Comparison of ENCODE assay signal across 12 cellular contexts in genomic region chr1:19309123-19309813, GRCh38. TPM values are rescaled to one million over a fixed set of nuclear protein-coding genes. Genes with fewer than 3 reads are reported as not detected.
DNase-seq lines count a peak whose midpoint lies in the region; ATAC-seq, FAIRE-seq and TF ChIP-seq lines count a peak whose summit lies in the region.
"Had no signal": no experiment of that assay in that cellular context is flagged by ENCODE, and none has a peak within 500 bp of the region (broad histone marks: within the 10 kb centered on the region; RNA-seq: fewer than 3 reads in every experiment).

No MANE protein-coding gene starts in this region.

- FAIRE-seq in frontal cortex (lab: Jason Lieb, UNC): no peak

- H3K27me3 Mint-ChIP-seq in HFFc6 (ENCODE audit: insufficient read depth): peaks cover 3% of the 10 kb centered on the region
- peaks cover 12% of the 10 kb centered on the region for H3K27me3 Mint-ChIP-seq in brain

- H3K27ac Mint-ChIP-seq in HFFc6 (peak overlapping the region; percentile 83), brain (peak overlapping the region; percentile 5 to 39 (median 11))

- H3K36me3 Mint-ChIP-seq in HFFc6 (ENCODE audit: low read depth): peaks cover 11% of the 10 kb centered on the region; the same call in 1 of the 2 replicates
- H3K36me3 Mint-ChIP-seq in brain: peaks cover 46% of the 10 kb centered on the region

- H3K4me1 Mint-ChIP-seq in HFFc6 (ENCODE audit: low read depth) (peaks cover 41% of the 10 kb centered on the region), brain (peaks cover 41% of the 10 kb centered on the region)

- peak; percentile 69 for DNase-seq in AG10803 (ENCODE audit: low read depth)
- peak; percentile 91 for DNase-seq in HFFc6
- DNase-seq in left kidney (ENCODE audit: low read depth, low spot score): peak; percentile 22
- no peak for DNase-seq in left colon
- DNase-seq in nucleus accumbens (lab: John Stamatoyannopoulos, UW): no peak
- no peak for DNase-seq in frontal cortex (ENCODE audit: low spot score in 2 of 2)
- no peak for DNase-seq in NCI-H748 (lab: John Stamatoyannopoulos, UW; ENCODE audit: unreplicated experiment)
- DNase-seq: aorta, NCI-H1930 had no signal

- H3K4me3 Mint-ChIP-seq in HFFc6 (peak overlapping the region; percentile 35), brain (peak overlapping the region; percentile 20 to 93 (median 46))

- no peak for ATAC-seq in left colon
- ATAC-seq: esophagus mucosa had no signal

- TF ChIP-seq CTCF in AG10803 (conservative IDR thresholded peaks at IDR 0.05; ENCODE audit: low read length) (no peak), HFFc6 (IDR thresholded peaks at IDR 0.05) (no peak; the same call in 1 of the 2 replicates), brain (conservative IDR thresholded peaks at IDR 0.05) (no peak)

- no peak overlapping the region for H3K4me3 ChIP-seq in AG10803 (ENCODE audit: low read length)
- H3K4me3 ChIP-seq: tibial nerve had no signal

- H3K9me3 Mint-ChIP-seq in HFFc6 (no peaks in the 10 kb centered on the region), brain (no peaks in the 10 kb centered on the region)

- intact Hi-C loops in left colon (cut with DNase I, micrococcal nuclease): no loop called here

RNA-seq across cellular contexts. Expression of gene AKR7A2, which starts 2.7 kb away (rescaled TPM):
- 10 to 100 TPM; 62.8 to 74.2 (median 69.4) TPM for total RNA-seq in HFFc6 (2021; fragmentation: NEBNext Ultra II Directional; extraction: Animal tissue kit (Norgen Biotek cat#: 25700))
- 136 TPM for polyA plus RNA-seq in brain (ENCODE audit: insufficient read depth, low read depth, low replicate concordance)
- 100 to 1,000 TPM in 1 of 2 donors, 10 to 100 TPM in 1; 98.7 to 104 TPM for total RNA-seq in left colon
- total RNA-seq in frontal cortex: 21.6 TPM

RNA-seq across cellular contexts. Expression of gene SLC66A1, which starts 2.9 kb away (rescaled TPM):
- total RNA-seq in HFFc6 (2021; fragmentation: NEBNext Ultra II Directional; extraction: Animal tissue kit (Norgen Biotek cat#: 25700)): 10 to 100 TPM; 13.3 to 15.6 (median 14.2) TPM
- 19.9 TPM for polyA plus RNA-seq in brain (ENCODE audit: insufficient read depth, low read depth, low replicate concordance)
- total RNA-seq in left colon (10 to 100 TPM; 13.7 to 16.1 TPM), frontal cortex (17.9 TPM)

RNA-seq across cellular contexts. Expression of gene AKR7A3, which starts 20.7 kb away (rescaled TPM):
- total RNA-seq in HFFc6 (2021; fragmentation: NEBNext Ultra II Directional; extraction: Animal tissue kit (Norgen Biotek cat#: 25700)): under 1 TPM in 5 of 6 experiments, not detected in 1; 0.12 to 0.46 (median 0.27) TPM
- polyA plus RNA-seq in brain (ENCODE audit: insufficient read depth, low read depth, low replicate concordance): 1.1 TPM
- total RNA-seq in left colon (10 to 100 TPM; 92.5 to 94.3 TPM), frontal cortex (1.2 TPM)

RNA-seq across cellular contexts. Expression of gene MRTO4, which starts 57.7 kb away (rescaled TPM):
- 10 to 100 TPM; 40.0 to 61.9 (median 45.0) TPM for total RNA-seq in HFFc6 (2021; fragmentation: NEBNext Ultra II Directional; extraction: Animal tissue kit (Norgen Biotek cat#: 25700))
- 36.2 TPM for polyA plus RNA-seq in brain (ENCODE audit: insufficient read depth, low read depth, low replicate concordance)
- 10 to 100 TPM; 16.3 to 18.5 TPM for total RNA-seq in left colon
- 31.8 TPM for total RNA-seq in frontal cortex

RNA-seq across cellular contexts. Expression of gene EMC1, which starts 57.9 kb away (rescaled TPM):
- 100 to 1,000 TPM in 2 of 6 experiments, 10 to 100 TPM in 4; 86.8 to 106 (median 93.6) TPM for total RNA-seq in HFFc6 (2021; fragmentation: NEBNext Ultra II Directional; extraction: Animal tissue kit (Norgen Biotek cat#: 25700))
- 49.8 TPM for polyA plus RNA-seq in brain (ENCODE audit: insufficient read depth, low read depth, low replicate concordance)
- total RNA-seq in left colon (10 to 100 TPM; 33.2 to 41.1 TPM), frontal cortex (75.0 TPM)

Comparison
In these comparisons a context has a peak if more than half of its experiments do, and no peak if none do; other contexts are left out.
1. DNase-seq: peak in AG10803 (single experiment), HFFc6 (single experiment) and left kidney (single experiment); none in left colon (0 of 2), nucleus accumbens (0 of 56), frontal cortex (0 of 2) and NCI-H748 (single experiment).
2. RNA of gene AKR7A3, which starts 20.7 kb away (total RNA-seq): 92.5 to 94.3 TPM in left colon; 1.2 TPM in frontal cortex (single experiment) and 0.12 to 0.46 TPM in HFFc6; every median in the first group is over 10 times any median in the second.